Comparison of ENCODE assay signal across 18 cellular contexts in the genomic region with DNA sequence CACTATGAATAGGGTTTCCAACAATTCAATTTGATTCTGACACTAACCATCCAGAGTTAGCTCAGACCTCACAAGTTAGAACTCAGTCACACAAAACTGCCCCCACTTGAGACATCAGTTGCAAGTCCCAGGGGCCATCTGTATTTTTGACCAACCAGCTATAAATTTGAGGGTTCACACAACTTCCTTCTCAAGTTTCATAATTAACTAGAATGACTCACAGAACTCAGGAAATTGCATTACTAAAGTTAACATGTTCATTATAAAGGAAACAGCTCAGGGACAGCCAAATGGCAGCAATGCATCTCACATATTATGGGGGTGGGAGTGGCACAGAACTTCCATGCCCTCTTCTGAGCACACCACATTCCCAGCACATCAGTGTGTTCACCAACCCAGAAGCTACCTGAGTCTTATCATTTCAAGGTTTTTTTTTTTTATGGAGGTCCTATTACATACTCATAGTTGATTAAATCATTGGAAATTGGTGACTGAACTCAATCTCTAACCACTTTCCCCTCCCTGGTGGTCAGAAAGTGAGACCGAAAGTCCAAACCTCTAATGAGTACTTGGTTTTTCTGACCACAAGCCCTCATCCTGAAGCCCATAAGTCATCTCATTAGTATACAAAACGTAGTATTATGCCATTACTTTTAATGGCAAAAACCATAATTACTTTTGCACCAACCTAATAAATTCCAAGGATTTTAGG.
DNase-seq lines count a peak whose midpoint lies in the region; ATAC-seq and TF ChIP-seq lines count a peak whose summit lies in the region.
"Had no signal": no experiment of that assay in that cellular context is flagged by ENCODE, and none has a peak within 500 bp of the region (broad histone marks: within the 10 kb centered on the region; RNA-seq: fewer than 3 reads in every experiment).

No MANE protein-coding gene starts in this region.

- H3K9me3 Mint-ChIP-seq in type B pancreatic cell = no peaks in the 10 kb centered on the region
- H3K9me3 Mint-ChIP-seq in effector memory CD8-positive, alpha-beta T cell = peaks cover 0 to 17% of the 10 kb centered on the region in 2 donors
- H3K9me3 Mint-ChIP-seq: neural progenitor cell had no signal

- intact Hi-C loops in A673 (cut with micrococcal nuclease; ENCODE audit: unreplicated experiment) = loop anchor here (5.0 kb wide), 1 partner anchor 37 kb away; no protein-coding TSS in a partner anchor

- POLR2A ChIA-PET in A673 (lab: Charles Lee; ENCODE audit: low non-redundant PET) = no interaction called here

- DNase-seq in A673 (ENCODE audit: low spot score) (peak; percentile 90), SIG-M5 treated with dmso at 0.1 percent for 504 hours (lab: John Stamatoyannopoulos, UW; ENCODE audit: unreplicated experiment) (peak; percentile 96), tibial nerve (ENCODE audit: low spot score in 2 of 2) (no peak), NCI-H446 (lab: John Stamatoyannopoulos, UW) (no peak), type B pancreatic cell (ENCODE audit: extremely low spot score, unreplicated experiment) (no peak)
- DNase-seq in effector memory CD8-positive, alpha-beta T cell = no peak
- DNase-seq: 8988T; activated CD8-positive, alpha-beta memory T cell treated with anti-CD3 and anti-CD28 coated beads, Interleukin-2, amount 50 U/mL, for 4 hours; anterior cingulate cortex; DMS 273 treated with DMSO at 0.1 percent for 48 hours; dorsolateral prefrontal cortex; left lung; NCI-H226; small intestine; transverse colon had no signal

- H3K4me1 Mint-ChIP-seq in type B pancreatic cell (ENCODE audit: unreplicated experiment) = no peaks in the 10 kb centered on the region
- no peaks in the 10 kb centered on the region for H3K4me1 Mint-ChIP-seq in effector memory CD8-positive, alpha-beta T cell (ENCODE audit: low read depth in 2 of 2)
- H3K4me1 Mint-ChIP-seq: neural progenitor cell had no signal

- ATAC-seq in GM21423 (IDR thresholded peaks at IDR 0.05; ENCODE audit: unreplicated experiment) = peak; percentile 88
- ATAC-seq in HG03457 (IDR thresholded peaks at IDR 0.05; ENCODE audit: unreplicated experiment) = peak; percentile 86
- no peak for ATAC-seq in effector memory CD8-positive, alpha-beta T cell (replicated peaks)
- ATAC-seq: left lung had no signal

- TF ChIP-seq EP300 in tibial nerve (IDR thresholded peaks at IDR 0.05) = no peak

- BruUV-seq in A673 (replicated peaks; lab: Mats Ljungman, UMichigan) = no TSS peak

- no peak for TF ChIP-seq POLR2A in tibial nerve (IDR thresholded peaks at IDR 0.05)

- H3K4me3 ChIP-seq in A673 (ENCODE audit: low read depth, low read length, poor library complexity, severe bottlenecking) (no peak overlapping the region), tibial nerve (no peak overlapping the region)
- H3K4me3 ChIP-seq: dorsolateral prefrontal cortex, left lung, neural progenitor cell, transverse colon had no signal

- 66 to 77% methylated on average over 2 of the region's 2 CpGs for WGBS in tibial nerve, 2 donors

- no peak overlapping the region for H3K27ac Mint-ChIP-seq in type B pancreatic cell
- no peak overlapping the region for H3K27ac Mint-ChIP-seq in effector memory CD8-positive, alpha-beta T cell
- H3K27ac Mint-ChIP-seq: neural progenitor cell had no signal

- no peaks in the 10 kb centered on the region for H3K36me3 Mint-ChIP-seq in type B pancreatic cell
- H3K36me3 Mint-ChIP-seq in effector memory CD8-positive, alpha-beta T cell (ENCODE audit: insufficient read depth) = no peaks in the 10 kb centered on the region
- H3K36me3 Mint-ChIP-seq: neural progenitor cell had no signal

- CTCF ChIA-PET in A673 (lab: Charles Lee) = no interaction called here

- TF ChIP-seq CTCF in A673 (conservative IDR thresholded peaks at IDR 0.05; ENCODE audit: low read depth, low read length) (no peak), tibial nerve (IDR thresholded peaks at IDR 0.05) (no peak), type B pancreatic cell (conservative IDR thresholded peaks at IDR 0.05) (no peak)

- H3K9me3 ChIP-seq in A673 (ENCODE audit: low read depth, low read length, poor library complexity, severe bottlenecking) = no peaks in the 10 kb centered on the region
- no peaks in the 10 kb centered on the region for H3K9me3 ChIP-seq in tibial nerve
- H3K9me3 ChIP-seq: left lung, transverse colon had no signal

- H3K36me3 ChIP-seq in A673 (ENCODE audit: insufficient read depth, low read length, poor library complexity, severe bottlenecking) (no peaks in the 10 kb centered on the region), tibial nerve (no peaks in the 10 kb centered on the region)
- H3K36me3 ChIP-seq: left lung, neural progenitor cell, transverse colon had no signal

- H3K4me3 Mint-ChIP-seq in type B pancreatic cell = no peak overlapping the region
- no peak overlapping the region for H3K4me3 Mint-ChIP-seq in effector memory CD8-positive, alpha-beta T cell
- H3K4me3 Mint-ChIP-seq: neural progenitor cell had no signal

- H3K4me1 ChIP-seq in A673 (ENCODE audit: insufficient read depth, low read length, poor library complexity, severe bottlenecking) (peaks cover 55% of the 10 kb centered on the region), tibial nerve (no peaks in the 10 kb centered on the region)
- H3K4me1 ChIP-seq: left lung, neural progenitor cell, transverse colon had no signal

- H3K27me3 ChIP-seq in A673 (replicated peaks; ENCODE audit: insufficient read depth, low read depth, low read length, poor library complexity) (no peaks in the 10 kb centered on the region), tibial nerve (no peaks in the 10 kb centered on the region)
- H3K27me3 ChIP-seq: dorsolateral prefrontal cortex, left lung, neural progenitor cell, transverse colon had no signal

- H3K27me3 Mint-ChIP-seq in type B pancreatic cell = no peaks in the 10 kb centered on the region
- no peaks in the 10 kb centered on the region for H3K27me3 Mint-ChIP-seq in effector memory CD8-positive, alpha-beta T cell

- peak overlapping the region; percentile 42 for H3K27ac ChIP-seq in A673 (ENCODE audit: low read depth, low read length, poor library complexity, severe bottlenecking)
- no peak overlapping the region for H3K27ac ChIP-seq in tibial nerve
- H3K27ac ChIP-seq: neural progenitor cell, transverse colon had no signal

Comparison
In these comparisons a context has a peak if more than half of its experiments do, and no peak if none do; other contexts are left out.
1. DNase-seq: peak in A673 (single experiment) and SIG-M5 treated with dmso at 0.1 percent for 504 hours (single experiment); none in tibial nerve (0 of 2), NCI-H446 (0 of 2), type B pancreatic cell (single experiment) and effector memory CD8-positive, alpha-beta T cell (0 of 3).